In the genomic region with DNA sequence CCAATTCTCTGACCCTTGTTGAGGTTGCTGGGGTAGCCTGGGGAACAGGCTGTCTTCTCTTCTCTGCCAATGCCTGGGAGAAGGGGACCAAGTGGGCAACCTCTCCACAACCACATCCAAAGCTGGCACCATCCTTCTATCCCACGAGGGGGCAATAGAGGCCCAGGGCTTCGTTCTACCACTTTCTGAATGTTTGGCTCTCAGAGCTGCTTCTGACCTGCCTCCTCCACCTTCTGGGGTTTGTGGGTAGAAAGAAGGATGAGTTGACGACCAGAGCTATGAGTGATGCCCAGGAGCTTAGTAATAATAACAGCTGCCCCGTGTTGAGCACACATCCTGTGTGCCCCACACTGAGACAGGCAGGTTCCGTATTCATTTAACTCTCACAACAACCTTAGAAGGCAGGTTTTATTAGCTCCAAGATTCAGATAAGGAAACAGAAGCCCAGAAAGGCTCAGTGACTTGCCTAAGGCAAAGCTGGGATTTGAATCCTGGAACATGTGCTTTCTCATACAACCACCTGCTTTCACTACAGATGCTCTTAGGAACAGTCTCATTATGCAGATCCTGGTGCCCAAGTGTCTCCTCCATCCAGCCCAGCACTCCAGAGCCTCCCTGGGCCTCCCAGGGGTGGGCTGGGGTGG, we compare ENCODE assay signal across 1 cellular context.
A peak's percentile ranks its signal among the peaks of the same experiment; 100 is the strongest.
TF ChIP-seq lines count a peak whose summit lies in the region.

No MANE protein-coding gene starts in this region.

TF ChIP-seq in HepG2, 621 proteins besides CTCF, POLR2A, EP300 and RAD21 (continued from another document):
- TF ChIP-seq, protein P1, sequence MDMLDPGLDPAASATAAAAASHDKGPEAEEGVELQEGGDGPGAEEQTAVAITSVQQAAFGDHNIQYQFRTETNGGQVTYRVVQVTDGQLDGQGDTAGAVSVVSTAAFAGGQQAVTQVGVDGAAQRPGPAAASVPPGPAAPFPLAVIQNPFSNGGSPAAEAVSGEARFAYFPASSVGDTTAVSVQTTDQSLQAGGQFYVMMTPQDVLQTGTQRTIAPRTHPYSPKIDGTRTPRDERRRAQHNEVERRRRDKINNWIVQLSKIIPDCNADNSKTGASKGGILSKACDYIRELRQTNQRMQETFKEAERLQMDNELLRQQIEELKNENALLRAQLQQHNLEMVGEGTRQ (IDR thresholded peaks at IDR 0.05; ENCODE audit: low read depth, low read length), result 0 out of 2 replicates have a peak, but pooled peaks have one; percentile 17
- TF ChIP-seq, protein P1 (CRISPR knock-in tag; IDR thresholded peaks at IDR 0.05; ENCODE audit: borderline replicate concordance), result no peak
- TF ChIP-seq DPF2 (CRISPR knock-in tag; IDR thresholded peaks at IDR 0.05; ENCODE audit: borderline replicate concordance, low read depth) (no peak), ZNF552 (CRISPR knock-in tag; IDR thresholded peaks at IDR 0.05; ENCODE audit: borderline replicate concordance) (no peak), ZFP36 (IDR thresholded peaks at IDR 0.05; ENCODE audit: borderline replicate concordance, low read depth, low read length, partially characterized antibody) (no peak)
